In the genomic region with DNA sequence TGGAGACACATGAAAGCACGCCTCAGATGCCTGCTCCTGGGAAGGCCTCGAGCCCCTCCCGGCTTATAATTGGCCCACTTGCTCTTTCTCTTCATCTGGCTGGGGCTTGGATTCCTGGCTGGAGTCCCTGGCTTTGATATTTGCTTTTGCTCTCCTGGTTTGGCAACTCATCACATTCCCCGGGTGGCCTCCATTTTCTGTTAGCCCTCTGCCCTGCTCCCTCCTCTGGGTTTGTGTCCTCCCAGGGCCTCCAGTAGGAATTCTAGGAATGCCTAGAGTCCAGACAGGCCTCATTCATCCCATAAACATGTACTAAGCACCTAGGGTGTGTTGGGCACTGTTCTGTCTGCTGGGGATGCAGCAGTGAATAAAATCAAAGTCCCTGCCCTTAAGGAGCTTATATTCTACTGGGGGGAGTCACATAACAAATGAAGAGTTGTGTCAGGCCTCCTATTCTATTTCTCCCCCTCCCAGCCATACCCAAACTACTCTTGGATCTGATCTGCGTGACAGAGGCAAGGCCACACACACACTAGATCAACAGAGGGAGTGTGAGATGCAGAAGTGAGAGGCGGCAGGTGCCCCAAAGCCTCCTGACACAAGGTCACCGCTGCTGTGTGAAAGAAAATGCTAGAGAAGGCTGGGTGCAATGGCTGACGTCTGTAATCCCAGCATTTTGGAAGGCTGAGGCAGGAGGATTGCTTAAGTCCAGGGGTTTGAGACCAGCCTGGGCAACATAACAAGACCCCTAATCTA, we compare ENCODE assay signal across 20 cellular contexts. TPM values are rescaled to one million over a fixed set of nuclear protein-coding genes. Genes with fewer than 3 reads are reported as not detected.
DNase-seq lines count a peak whose midpoint lies in the region; ATAC-seq and TF ChIP-seq lines count a peak whose summit lies in the region.
"Had no signal": no experiment of that assay in that cellular context is flagged by ENCODE, and none has a peak within 500 bp of the region (broad histone marks: within the 10 kb centered on the region; RNA-seq: fewer than 3 reads in every experiment).

No MANE protein-coding gene starts in this region.

- H3K27me3 ChIP-seq in mammary epithelial cell (ENCODE audit: insufficient read depth, low read length) (no peaks in the 10 kb centered on the region), mesendoderm (ENCODE audit: insufficient read depth, low read length, poor library complexity) (no peaks in the 10 kb centered on the region), transverse colon (no peaks in the 10 kb centered on the region)
- H3K27me3 ChIP-seq: MG63 had no signal

- no peaks in the 10 kb centered on the region for H3K79me1 ChIP-seq in mesendoderm (ENCODE audit: low read length)

- H3K4me3 ChIP-seq in mammary epithelial cell (replicated peaks in 1 of 3; ENCODE audit: insufficient read depth in 1 of 3, low read depth in 2 of 3, low read length in 3 of 3) (no peak overlapping the region), mesendoderm (ENCODE audit: low read length) (no peak overlapping the region), transverse colon (no peak overlapping the region)
- H3K4me3 ChIP-seq: coronary artery, MG63 had no signal

- no peak overlapping the region for H4K5ac ChIP-seq in mesendoderm (ENCODE audit: low read length)

- H3K36me3 ChIP-seq in mammary epithelial cell (ENCODE audit: insufficient read depth, low read length) (no peaks in the 10 kb centered on the region), mesendoderm (ENCODE audit: control insufficient read depth, insufficient read depth, low read length) (no peaks in the 10 kb centered on the region), transverse colon (no peaks in the 10 kb centered on the region)
- H3K36me3 ChIP-seq: MG63 had no signal

- H3K27me3 Mint-ChIP-seq in activated CD8-positive, alpha-beta T cell treated with anti-CD3 and anti-CD28 coated beads, Interleukin-2, amount 10 ng/mL, durations not matched to agents 7 days and 5 days (ENCODE audit: low read depth): peaks cover 3% of the 10 kb centered on the region

- H3K9ac ChIP-seq in mammary epithelial cell (ENCODE audit: insufficient read depth, low read length) (no peak overlapping the region), mesendoderm (ENCODE audit: low read length) (no peak overlapping the region)

- no TSS peak for BruUV-seq in mammary epithelial cell (replicated peaks; lab: Mats Ljungman, UMichigan)

- no peaks in the 10 kb centered on the region for H3K36me3 Mint-ChIP-seq in activated CD8-positive, alpha-beta T cell treated with anti-CD3 and anti-CD28 coated beads, Interleukin-2, amount 10 ng/mL, durations not matched to agents 7 days and 5 days (ENCODE audit: low read depth)

- no peak overlapping the region for H2BK120ac ChIP-seq in mesendoderm (ENCODE audit: low read depth, low read length)

- no peak for TF ChIP-seq CTCF in mammary epithelial cell (conservative IDR thresholded peaks at IDR 0.05 in 1 of 2, IDR thresholded peaks at IDR 0.05 in 1 of 2; ENCODE audit: extremely low read depth in 1 of 2, insufficient read depth in 1 of 2, low read depth in 1 of 2, low read length in 2 of 2)
- TF ChIP-seq CTCF in transverse colon (IDR thresholded peaks at IDR 0.05): no peak

- 61% methylated on average over 8 of the region's 8 CpGs for WGBS in mammary epithelial cell (ENCODE audit: low coverage, missing lambda C conversion rate)
- no CpG with 5 or more reads among the region's 8 CpGs for WGBS in mesendoderm (ENCODE audit: extremely low coverage, insufficient coverage, low lambda C conversion rate)
- 72 to 84% methylated on average over 5 to 8 of the region's 8 CpGs for WGBS in transverse colon (ENCODE audit: low coverage in 1 of 2), 2 donors

- no peak overlapping the region for H3K23ac ChIP-seq in mesendoderm (ENCODE audit: low read length)

- CTCF ChIA-PET in mammary epithelial cell (lab: Charles Lee; ENCODE audit: low non-redundant PET): no interaction called here
- CTCF ChIA-PET in activated CD8-positive, alpha-beta T cell treated with anti-CD3 and anti-CD28 coated beads, Interleukin-2, amount 10 ng/mL, durations not matched to agents 7 days and 5 days (lab: Charles Lee): interaction anchor here (1.4 kb wide), 1 partner anchor 17 kb away, joined by 7 read pairs; no protein-coding TSS in a partner anchor

- H2AFZ ChIP-seq in mammary epithelial cell (ENCODE audit: low read depth, low read length): peak overlapping the region; percentile 7

- H3K4me1 ChIP-seq in mammary epithelial cell (ENCODE audit: insufficient read depth, low read length): no peaks in the 10 kb centered on the region
- no peaks in the 10 kb centered on the region for H3K4me1 ChIP-seq in mesendoderm (ENCODE audit: control insufficient read depth, low read depth, low read length)
- peaks cover 3 to 12% (median 4%) of the 10 kb centered on the region in 4 donors for H3K4me1 ChIP-seq in transverse colon

- no peak overlapping the region for H2BK5ac ChIP-seq in mesendoderm (ENCODE audit: low read length)

- H3K9me3 ChIP-seq in mammary epithelial cell (replicated peaks; ENCODE audit: insufficient read depth, low read length) (no peaks in the 10 kb centered on the region), transverse colon (no peaks in the 10 kb centered on the region)
- H3K9me3 ChIP-seq: MG63 had no signal

- H3K56ac ChIP-seq in mesendoderm (ENCODE audit: low read length): no peak overlapping the region

- intact Hi-C loops in mammary epithelial cell (cut with micrococcal nuclease) (no loop called here), transverse colon (cut with DNase I; ENCODE audit: low total_unique reads) (no loop called here)

- H3K4me2 ChIP-seq in mammary epithelial cell (ENCODE audit: insufficient read depth, low read depth, low read length) (no peak overlapping the region), mesendoderm (ENCODE audit: low read length) (no peak overlapping the region)

- dilution Hi-C loops in mammary epithelial cell (cut with HindIII; ENCODE audit: low sequenced_read_pairs): no loop called here

- H3K27ac ChIP-seq in mammary epithelial cell (ENCODE audit: insufficient read depth, low read depth, low read length) (no peak overlapping the region), mesendoderm (ENCODE audit: low read depth, low read length) (no peak overlapping the region), transverse colon (peak overlapping the region in 3 of 4 donors; percentile 32 to 75 (median 63))
- H3K27ac ChIP-seq: coronary artery had no signal

- no peak overlapping the region for H4K8ac ChIP-seq in mesendoderm (ENCODE audit: low read depth, low read length)

- H2BK15ac ChIP-seq in mesendoderm (replicated peaks; ENCODE audit: low read depth): no peak overlapping the region

- no peaks in the 10 kb centered on the region for H4K20me1 ChIP-seq in mammary epithelial cell (ENCODE audit: insufficient read depth, low read length)

- no peak overlapping the region for H3K27ac Mint-ChIP-seq in activated CD8-positive, alpha-beta T cell treated with anti-CD3 and anti-CD28 coated beads, Interleukin-2, amount 10 ng/mL, durations not matched to agents 7 days and 5 days
- H3K27ac Mint-ChIP-seq: activated naive CD8-positive, alpha-beta T cell treated with anti-CD3 and anti-CD28 coated beads, Interleukin-2, amount 50 U/mL, for 24 hours; CD4-positive, alpha-beta T cell had no signal

- no peak overlapping the region for H3K4ac ChIP-seq in mesendoderm (ENCODE audit: low read depth, low read length)

- POLR2A ChIA-PET in activated CD8-positive, alpha-beta T cell treated with anti-CD3 and anti-CD28 coated beads, Interleukin-2, amount 10 ng/mL, durations not matched to agents 7 days and 5 days (lab: Charles Lee): no interaction called here

- no peaks in the 10 kb centered on the region for H3K4me1 Mint-ChIP-seq in activated CD8-positive, alpha-beta T cell treated with anti-CD3 and anti-CD28 coated beads, Interleukin-2, amount 10 ng/mL, durations not matched to agents 7 days and 5 days (ENCODE audit: low read depth)
- H3K4me1 Mint-ChIP-seq: activated naive CD8-positive, alpha-beta T cell treated with anti-CD3 and anti-CD28 coated beads, Interleukin-2, amount 50 U/mL, for 24 hours had no signal

- no peaks in the 10 kb centered on the region for H3K79me2 ChIP-seq in mammary epithelial cell (ENCODE audit: insufficient read depth, low read length)
- H3K79me2 ChIP-seq in mesendoderm (ENCODE audit: control insufficient read depth, insufficient read depth, low read length): no peaks in the 10 kb centered on the region

- no peak for TF ChIP-seq EP300 in transverse colon (IDR thresholded peaks at IDR 0.05; ENCODE audit: low read depth)

- no peak overlapping the region for H3K4me3 Mint-ChIP-seq in activated CD8-positive, alpha-beta T cell treated with anti-CD3 and anti-CD28 coated beads, Interleukin-2, amount 10 ng/mL, durations not matched to agents 7 days and 5 days
- H3K4me3 Mint-ChIP-seq: activated naive CD8-positive, alpha-beta T cell treated with anti-CD3 and anti-CD28 coated beads, Interleukin-2, amount 50 U/mL, for 24 hours; CD4-positive, alpha-beta T cell had no signal

- no peak for ATAC-seq in GM18858 (IDR thresholded peaks at IDR 0.05; ENCODE audit: unreplicated experiment)
- ATAC-seq in activated CD8-positive, alpha-beta T cell treated with anti-CD3 and anti-CD28 coated beads, Interleukin-2, amount 10 ng/mL, durations not matched to agents 7 days and 5 days: no peak
- ATAC-seq: activated naive CD8-positive, alpha-beta T cell treated with anti-CD3 and anti-CD28 coated beads, Interleukin-2, amount 50 U/mL, for 24 hours; esophagus mucosa; HCT116 had no signal

- no peak for TF ChIP-seq POLR2A in transverse colon (IDR thresholded peaks at IDR 0.05)

- peak; percentile 38 for DNase-seq in NCI-H1092 (lab: John Stamatoyannopoulos, UW)
- DNase-seq in mammary epithelial cell: no peak
- peak; percentile 75 for DNase-seq in mesendoderm
- no peak for DNase-seq in transverse colon
- no peak for DNase-seq in activated CD4-positive, alpha-beta T cell treated with anti-CD3 and anti-CD28 coated beads, Interleukin-2, amount 50 U/mL, for 48 hours
- DNase-seq in activated CD8-positive, alpha-beta T cell treated with anti-CD3 and anti-CD28 coated beads, Interleukin-2, amount 10 ng/mL, durations not matched to agents 7 days and 5 days: no peak
- DNase-seq: activated CD4-positive, CD25-positive, alpha-beta regulatory T cell treated with anti-CD3 and anti-CD28 coated beads, Interleukin-2, amount 50 U/mL, for 72 hours; activated naive CD8-positive, alpha-beta T cell treated with anti-CD3 and anti-CD28 coated beads, Interleukin-2, amount 50 U/mL, for 24 hours; activated T-cell treated with anti-CD3 and anti-CD28 coated beads, Interleukin-2, amount 50 U/mL, for 1 hour; CD4-positive, alpha-beta T cell; GF-D8; MG63; NCI-H2171 treated with DMSO at 0.1 percent for 48 hours; stimulated activated CD4-positive, alpha-beta T cell treated with anti-CD3 and anti-CD28 coated beads, Interleukin-4, amount 100 ng/mL, for 1 hour; stimulated activated naive CD4-positive, alpha-beta T cell; SW 1271 had no signal

- H2AK5ac ChIP-seq in mesendoderm (ENCODE audit: low read length): no peak overlapping the region

- in situ Hi-C loops in mammary epithelial cell (cut with MboI; ENCODE audit: low sequenced_read_pairs in 2 of 2): no loop called here
- in situ Hi-C loops in transverse colon (cut with MboI; ENCODE audit: low pct_ligation_motif_present in 1 of 4, low pct_unique_long_range_greater_than_20kb in 1 of 4, low sequenced_read_pairs in 3 of 4): no loop called here

- H3K9me3 Mint-ChIP-seq in activated CD8-positive, alpha-beta T cell treated with anti-CD3 and anti-CD28 coated beads, Interleukin-2, amount 10 ng/mL, durations not matched to agents 7 days and 5 days (ENCODE audit: insufficient read depth): no peaks in the 10 kb centered on the region
- H3K9me3 Mint-ChIP-seq: activated naive CD8-positive, alpha-beta T cell treated with anti-CD3 and anti-CD28 coated beads, Interleukin-2, amount 50 U/mL, for 24 hours; CD4-positive, alpha-beta T cell had no signal

- H3K18ac ChIP-seq in mesendoderm (ENCODE audit: low read length): no peak overlapping the region

RNA-seq across cellular contexts. Expression of a gene that starts 21.3 kb away (rescaled TPM):
- total RNA-seq in mammary epithelial cell: 10 to 100 TPM; 29.2 to 30.3 TPM
- 38.7 TPM for polyA plus RNA-seq in mammary epithelial cell
- 40.7 TPM for polyA minus RNA-seq in mammary epithelial cell
- polyA plus RNA-seq in mesendoderm (2013, experiment 1 of 2): 13.2 TPM
- 12.5 TPM for polyA plus RNA-seq in mesendoderm (2013, experiment 2 of 2)
- total RNA-seq in transverse colon: 1 to 10 TPM; 4.2 to 9.3 (median 6.1) TPM
- total RNA-seq in activated CD8-positive, alpha-beta T cell treated with anti-CD3 and anti-CD28 coated beads, Interleukin-2, amount 10 ng/mL, durations not matched to agents 7 days and 5 days: not detected

Comparison
In these comparisons a context has a peak if more than half of its experiments do, and no peak if none do; other contexts are left out.
1. DNase-seq: peak in NCI-H1092 (single experiment) and mesendoderm (single experiment); none in mammary epithelial cell (single experiment), transverse colon (single experiment), activated CD4-positive, alpha-beta T cell treated with anti-CD3 and anti-CD28 coated beads, Interleukin-2, amount 50 U/mL, for 48 hours (0 of 2) and activated CD8-positive, alpha-beta T cell treated with anti-CD3 and anti-CD28 coated beads, Interleukin-2, amount 10 ng/mL, durations not matched to agents 7 days and 5 days (single experiment).
2. H3K27ac ChIP-seq: peak in transverse colon (3 of 4); none in mammary epithelial cell (single experiment) and mesendoderm (single experiment).
3. RNA of a gene that starts 21.3 kb away (total RNA-seq): 29.2 to 30.3 TPM in mammary epithelial cell and 4.2 to 9.3 TPM in transverse colon; not detected in activated CD8-positive, alpha-beta T cell treated with anti-CD3 and anti-CD28 coated beads, Interleukin-2, amount 10 ng/mL, durations not matched to agents 7 days and 5 days; every median in the first group is over 4 times any median in the second.